ENCODE assay signal across 8 cellular contexts in genomic region chr16:4693956-4694663, GRCh38. TPM values are rescaled to one million over a fixed set of nuclear protein-coding genes. Genes with fewer than 3 reads are reported as not detected.
DNase-seq lines count a peak whose midpoint lies in the region; ATAC-seq and TF ChIP-seq lines count a peak whose summit lies in the region.

No MANE protein-coding gene starts in this region.

- peak overlapping the region; percentile 79 for H3K4me3 Mint-ChIP-seq in activated CD4-positive, alpha-beta memory T cell treated with anti-CD3 and anti-CD28 coated beads, Interleukin-2, amount 10 ng/mL, durations not matched to agents 7 days and 5 days
- H3K4me3 Mint-ChIP-seq in endothelial cell (ENCODE audit: unreplicated experiment), result peak overlapping the region; percentile 93

- TF ChIP-seq CTCF in endothelial cell (IDR thresholded peaks at IDR 0.05; ENCODE audit: unreplicated experiment) (no peak), thoracic aorta (IDR thresholded peaks at IDR 0.05) (no peak)

- H3K4me1 ChIP-seq in mononuclear cell (ENCODE audit: insufficient read depth, low read length) (peaks cover 49% of the 10 kb centered on the region), thoracic aorta (ENCODE audit: control insufficient read depth in 1 of 2, low read depth in 2 of 2) (peaks cover 0 to 34% of the 10 kb centered on the region in 2 donors)

- CTCF ChIA-PET in activated CD4-positive, alpha-beta memory T cell treated with anti-CD3 and anti-CD28 coated beads, Interleukin-2, amount 10 ng/mL, durations not matched to agents 7 days and 5 days (lab: Charles Lee), result interaction anchor here (1.1 to 2.0 kb wide), 2 partner anchors 41 to 70 kb away, joined by 3 to 7 read pairs; partner anchors contain the start of genes DNAAF8 and MGRN1

- H3K27me3 ChIP-seq in mononuclear cell (ENCODE audit: insufficient read depth, low read length) (no peaks in the 10 kb centered on the region), thoracic aorta (replicated peaks; ENCODE audit: insufficient read depth) (no peaks in the 10 kb centered on the region)

- peaks cover 5% of the 10 kb centered on the region for H3K36me3 Mint-ChIP-seq in activated CD4-positive, alpha-beta memory T cell treated with anti-CD3 and anti-CD28 coated beads, Interleukin-2, amount 10 ng/mL, durations not matched to agents 7 days and 5 days (ENCODE audit: low read depth)
- no peaks in the 10 kb centered on the region for H3K36me3 Mint-ChIP-seq in endothelial cell (ENCODE audit: low read depth, unreplicated experiment)

- no peaks in the 10 kb centered on the region for H3K27me3 Mint-ChIP-seq in activated CD4-positive, alpha-beta memory T cell treated with anti-CD3 and anti-CD28 coated beads, Interleukin-2, amount 10 ng/mL, durations not matched to agents 7 days and 5 days
- peaks cover 11% of the 10 kb centered on the region for H3K27me3 Mint-ChIP-seq in endothelial cell (ENCODE audit: unreplicated experiment)

- no peaks in the 10 kb centered on the region for H3K9me3 Mint-ChIP-seq in activated CD4-positive, alpha-beta memory T cell treated with anti-CD3 and anti-CD28 coated beads, Interleukin-2, amount 10 ng/mL, durations not matched to agents 7 days and 5 days
- H3K9me3 Mint-ChIP-seq in endothelial cell (ENCODE audit: unreplicated experiment), result no peaks in the 10 kb centered on the region

- POLR2A ChIA-PET in activated CD4-positive, alpha-beta memory T cell treated with anti-CD3 and anti-CD28 coated beads, Interleukin-2, amount 10 ng/mL, durations not matched to agents 7 days and 5 days (lab: Charles Lee), result interaction anchor here (0.9 to 3.0 kb wide), 16 partner anchors 10 to 155 kb away, joined by 3 to 20 read pairs (median 3); partner anchors contain the start of genes ANKS3, CDIP1, DNAAF8 and MGRN1

- peak overlapping the region; percentile 67 for H3K27ac Mint-ChIP-seq in activated CD4-positive, alpha-beta memory T cell treated with anti-CD3 and anti-CD28 coated beads, Interleukin-2, amount 10 ng/mL, durations not matched to agents 7 days and 5 days
- no peak overlapping the region for H3K27ac Mint-ChIP-seq in endothelial cell (ENCODE audit: unreplicated experiment)

- H3K36me3 ChIP-seq in thoracic aorta, result peaks cover 19% of the 10 kb centered on the region

- ATAC-seq in thoracic aorta (ENCODE audit: insufficient number of reproducible peaks, low FRiP score, low read depth), result no peak

- H3K4me3 ChIP-seq in mononuclear cell (ENCODE audit: low read length) (peak overlapping the region; percentile 82), thoracic aorta (peak overlapping the region; percentile 98)

- no peaks in the 10 kb centered on the region for H3K9me3 ChIP-seq in mononuclear cell (ENCODE audit: low read depth, low read length)
- no peaks in the 10 kb centered on the region for H3K9me3 ChIP-seq in thoracic aorta

- H3K27ac ChIP-seq in thoracic aorta, result peak overlapping the region; percentile 82 to 90

- H3K4me1 Mint-ChIP-seq in activated CD4-positive, alpha-beta memory T cell treated with anti-CD3 and anti-CD28 coated beads, Interleukin-2, amount 10 ng/mL, durations not matched to agents 7 days and 5 days, result peaks cover 18% of the 10 kb centered on the region
- H3K4me1 Mint-ChIP-seq in endothelial cell (ENCODE audit: unreplicated experiment), result no peaks in the 10 kb centered on the region

- DNase-seq in NCI-H2171 treated with DMSO at 0.1 percent for 48 hours (lab: John Stamatoyannopoulos, UW) (peak; percentile 39), NCI-H2171 (lab: John Stamatoyannopoulos, UW) (no peak), HuH-7 (ENCODE audit: low spot score) (peak; percentile 64), endothelial cell (ENCODE audit: low spot score) (peak; percentile 35), thoracic aorta (ENCODE audit: low spot score) (no peak), GF-D8 (lab: John Stamatoyannopoulos, UW) (no peak)
- DNase-seq in activated CD4-positive, alpha-beta memory T cell treated with anti-CD3 and anti-CD28 coated beads, Interleukin-2, amount 10 ng/mL, durations not matched to agents 7 days and 5 days, result peak; percentile 55

RNA-seq across cellular contexts. Expression of gene NUDT16L1, which starts 0.7 kb away (rescaled TPM):
- total RNA-seq in activated CD4-positive, alpha-beta memory T cell treated with anti-CD3 and anti-CD28 coated beads, Interleukin-2, amount 10 ng/mL, durations not matched to agents 7 days and 5 days, result 10 to 100 TPM; 24.2 to 25.5 TPM
- total RNA-seq in endothelial cell (ENCODE audit: unreplicated experiment) (43.1 TPM), mononuclear cell (28.0 TPM), thoracic aorta (10 to 100 TPM; 16.8 to 24.0 TPM)

RNA-seq across cellular contexts. Expression of gene ANKS3, which starts 40.0 kb away (rescaled TPM):
- total RNA-seq in activated CD4-positive, alpha-beta memory T cell treated with anti-CD3 and anti-CD28 coated beads, Interleukin-2, amount 10 ng/mL, durations not matched to agents 7 days and 5 days, result 10 to 100 TPM in 1 of 2 experiments, 1 to 10 TPM in 1; 10.0 to 10.2 TPM
- total RNA-seq in endothelial cell (ENCODE audit: unreplicated experiment) (15.6 TPM), mononuclear cell (3.8 TPM), thoracic aorta (10 to 100 TPM; 29.8 to 41.8 TPM)

RNA-seq across cellular contexts. Expression of gene DNAAF8, which starts 40.2 kb away (rescaled TPM):
- not detected for total RNA-seq in activated CD4-positive, alpha-beta memory T cell treated with anti-CD3 and anti-CD28 coated beads, Interleukin-2, amount 10 ng/mL, durations not matched to agents 7 days and 5 days
- total RNA-seq in endothelial cell (ENCODE audit: unreplicated experiment), result 0.18 TPM
- total RNA-seq in mononuclear cell, result not detected
- total RNA-seq in thoracic aorta, result not detected

Comparison
In these comparisons a context has a peak if more than half of its experiments do, and no peak if none do; other contexts are left out.
1. DNase-seq: peak in NCI-H2171 treated with DMSO at 0.1 percent for 48 hours (single experiment), HuH-7 (single experiment), activated CD4-positive, alpha-beta memory T cell treated with anti-CD3 and anti-CD28 coated beads, Interleukin-2, amount 10 ng/mL, durations not matched to agents 7 days and 5 days (single experiment) and endothelial cell (single experiment); none in NCI-H2171 (single experiment), thoracic aorta (single experiment) and GF-D8 (single experiment).